14 cellular contexts compared by ENCODE assay signal in the genomic region with DNA sequence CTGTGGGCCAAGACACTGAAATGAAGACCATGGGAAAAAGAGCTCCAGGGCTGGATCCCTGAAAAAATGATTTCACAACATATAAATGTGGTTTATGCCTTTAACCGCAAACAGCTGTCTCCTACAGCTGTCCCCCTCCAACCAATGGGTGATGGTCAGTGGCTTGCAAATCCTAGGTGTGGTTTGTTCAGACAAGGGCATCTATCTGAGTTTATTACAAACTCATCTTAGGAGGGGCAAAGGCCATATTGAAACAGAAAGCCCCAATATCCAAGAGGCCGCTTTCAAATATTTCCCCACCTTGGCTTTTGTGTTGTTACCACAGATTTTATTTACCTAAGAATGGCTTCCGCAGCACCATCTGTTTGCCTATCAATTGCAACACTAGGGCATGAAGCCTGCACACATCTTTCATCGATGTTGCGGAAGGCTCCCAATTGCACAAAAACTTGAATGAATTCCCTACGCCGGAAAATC.
"Had no signal": no experiment of that assay in that cellular context is flagged by ENCODE, and none has a peak within 500 bp of the region (broad histone marks: within the 10 kb centered on the region; RNA-seq: fewer than 3 reads in every experiment).

No MANE protein-coding gene starts in this region.

- H3K4me1 ChIP-seq: breast epithelium, foreskin keratinocyte had no signal

- H3K36me3 ChIP-seq: breast epithelium had no signal

- H3K9me3 ChIP-seq: breast epithelium had no signal

- H3K27ac ChIP-seq: breast epithelium, foreskin keratinocyte, skin epidermis, VCaP had no signal

- DNase-seq: activated CD4-positive, alpha-beta T cell treated with anti-CD3 and anti-CD28 coated beads for 36 hours; activated CD8-positive, alpha-beta T cell treated with anti-CD3 and anti-CD28 coated beads for 36 hours; activated naive CD4-positive, alpha-beta T cell; aorta; foreskin keratinocyte; kidney; naive B cell; retina; stimulated activated CD4-positive, alpha-beta T cell treated with anti-CD3 and anti-CD28 coated beads, Interleukin-4, amount 100 ng/mL, for 4 hours; stimulated activated naive CD8-positive, alpha-beta T cell treated with anti-CD3 and anti-CD28 coated beads, Interleukin-15, amount 100 ng/mL, for 72 hours; T-helper 9 cell had no signal

- H3K27me3 ChIP-seq: breast epithelium, foreskin keratinocyte had no signal

- ATAC-seq: activated CD4-positive, alpha-beta T cell treated with anti-CD3 and anti-CD28 coated beads for 36 hours; activated CD8-positive, alpha-beta T cell treated with anti-CD3 and anti-CD28 coated beads for 36 hours; foreskin keratinocyte; stimulated activated naive CD8-positive, alpha-beta T cell treated with anti-CD3 and anti-CD28 coated beads, Interleukin-15, amount 100 ng/mL, for 72 hours had no signal

- H3K4me3 ChIP-seq: breast epithelium, skin epidermis had no signal
